ENCODE assay signal across 29 cellular contexts in the genomic region with DNA sequence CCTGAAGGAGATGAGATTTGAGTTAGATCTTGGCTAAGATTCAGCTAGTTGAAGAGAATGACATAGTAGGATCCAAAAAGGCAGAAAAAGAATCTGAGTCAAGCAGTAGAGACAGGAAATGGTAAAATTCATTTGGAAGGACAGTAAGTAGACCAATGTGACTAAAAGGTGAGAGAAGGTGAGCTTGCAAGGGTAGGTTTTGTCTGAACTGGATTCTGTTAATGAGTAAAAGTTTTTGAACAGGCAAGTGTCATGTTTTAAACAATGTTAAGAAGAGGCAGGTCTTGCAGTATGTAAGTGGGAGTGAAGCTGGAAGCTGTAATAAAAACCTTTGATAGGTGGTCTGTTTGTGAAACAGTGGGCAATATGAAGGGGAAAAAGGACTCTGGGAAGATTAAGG. TPM values are rescaled to one million over a fixed set of nuclear protein-coding genes. Genes with fewer than 3 reads are reported as not detected.
"Had no signal": no experiment of that assay in that cellular context is flagged by ENCODE, and none has a peak within 500 bp of the region (broad histone marks: within the 10 kb centered on the region; RNA-seq: fewer than 3 reads in every experiment).

No MANE protein-coding gene starts in this region.

- ATAC-seq: activated CD8-positive, alpha-beta T cell treated with anti-CD3 and anti-CD28 coated beads for 36 hours; activated T-cell treated with anti-CD3 and anti-CD28 coated beads, Interleukin-2, amount 50 U/mL, for 72 hours; Panc1 had no signal

- H3K27me3 Mint-ChIP-seq: activated CD4-positive, alpha-beta T cell treated with anti-CD3 and anti-CD28 coated beads, Interleukin-2, amount 10 ng/mL, durations not matched to agents 24 days and 14 days; activated CD8-positive, alpha-beta T cell treated with anti-CD3 and anti-CD28 coated beads for 36 hours; activated naive CD4-positive, alpha-beta T cell treated with anti-CD3 and anti-CD28 coated beads, Interleukin-2, amount 50 U/mL, for 24 hours; activated naive CD8-positive, alpha-beta T cell treated with anti-CD3 and anti-CD28 coated beads, Interleukin-2, amount 10 ng/mL, durations not matched to agents 7 days and 5 days; central memory CD8-positive, alpha-beta T cell had no signal

- H3K4me3 ChIP-seq: ascending aorta, cardiac muscle cell had no signal

- H3K27ac Mint-ChIP-seq: activated CD4-positive, alpha-beta T cell treated with anti-CD3 and anti-CD28 coated beads, Interleukin-2, amount 10 ng/mL, durations not matched to agents 24 days and 14 days; activated CD8-positive, alpha-beta T cell treated with anti-CD3 and anti-CD28 coated beads for 36 hours; activated naive CD4-positive, alpha-beta T cell treated with anti-CD3 and anti-CD28 coated beads, Interleukin-2, amount 50 U/mL, for 24 hours; activated naive CD8-positive, alpha-beta T cell treated with anti-CD3 and anti-CD28 coated beads, Interleukin-2, amount 10 ng/mL, durations not matched to agents 7 days and 5 days; activated T-cell treated with anti-CD3 and anti-CD28 coated beads, Interleukin-2, amount 50 U/mL, for 72 hours; activated T-helper 2 cell treated with anti-CD3 and anti-CD28 coated beads, Interferon-gamma antibody, Interleukin-2, Interleukin-4, amounts not matched to agents 10 μg/mL and 5 μg/mL and 100 μg/mL, durations not matched to agents 14 hours and 24 hours and 36 hours had no signal

- H3K9me3 Mint-ChIP-seq: activated CD4-positive, alpha-beta T cell treated with anti-CD3 and anti-CD28 coated beads, Interleukin-2, amount 10 ng/mL, durations not matched to agents 24 days and 14 days; activated CD8-positive, alpha-beta T cell treated with anti-CD3 and anti-CD28 coated beads for 36 hours; activated naive CD4-positive, alpha-beta T cell treated with anti-CD3 and anti-CD28 coated beads, Interleukin-2, amount 50 U/mL, for 24 hours; activated T-helper 2 cell treated with anti-CD3 and anti-CD28 coated beads, Interferon-gamma antibody, Interleukin-2, Interleukin-4, amounts not matched to agents 10 μg/mL and 5 μg/mL and 100 μg/mL, durations not matched to agents 14 hours and 24 hours and 36 hours had no signal

- H3K4me1 ChIP-seq: ascending aorta had no signal

- H3K4me1 Mint-ChIP-seq: activated CD4-positive, alpha-beta T cell treated with anti-CD3 and anti-CD28 coated beads, Interleukin-2, amount 10 ng/mL, durations not matched to agents 24 days and 14 days; activated naive CD4-positive, alpha-beta T cell treated with anti-CD3 and anti-CD28 coated beads, Interleukin-2, amount 50 U/mL, for 24 hours; activated naive CD8-positive, alpha-beta T cell treated with anti-CD3 and anti-CD28 coated beads, Interleukin-2, amount 10 ng/mL, durations not matched to agents 7 days and 5 days; central memory CD8-positive, alpha-beta T cell had no signal

- H3K36me3 ChIP-seq: ascending aorta, cardiac muscle cell, WERI-Rb-1 had no signal

- H3K36me3 Mint-ChIP-seq: activated naive CD4-positive, alpha-beta T cell treated with anti-CD3 and anti-CD28 coated beads, Interleukin-2, amount 50 U/mL, for 24 hours; activated naive CD8-positive, alpha-beta T cell treated with anti-CD3 and anti-CD28 coated beads, Interleukin-2, amount 10 ng/mL, durations not matched to agents 7 days and 5 days had no signal

- H3K4me3 Mint-ChIP-seq: activated CD4-positive, alpha-beta T cell treated with anti-CD3 and anti-CD28 coated beads, Interleukin-2, amount 10 ng/mL, durations not matched to agents 24 days and 14 days; activated CD8-positive, alpha-beta T cell treated with anti-CD3 and anti-CD28 coated beads for 36 hours; activated naive CD4-positive, alpha-beta T cell treated with anti-CD3 and anti-CD28 coated beads, Interleukin-2, amount 50 U/mL, for 24 hours; activated naive CD8-positive, alpha-beta T cell treated with anti-CD3 and anti-CD28 coated beads, Interleukin-2, amount 10 ng/mL, durations not matched to agents 7 days and 5 days; activated T-cell treated with anti-CD3 and anti-CD28 coated beads, Interleukin-2, amount 50 U/mL, for 72 hours; central memory CD8-positive, alpha-beta T cell had no signal

- DNase-seq: activated CD4-positive, alpha-beta T cell treated with anti-CD3 and anti-CD28 coated beads, Interleukin-2, amount 10 ng/mL, durations not matched to agents 24 days and 14 days; activated CD4-positive, alpha-beta T cell treated with anti-CD3 and anti-CD28 coated beads, Interleukin-2, amount 50 U/mL, for 4 hours; activated CD8-positive, alpha-beta T cell treated with anti-CD3 and anti-CD28 coated beads for 36 hours; activated gamma-delta T cell; activated naive CD4-positive, alpha-beta T cell treated with Interleukin-2 at 50 U/mL for 16 hours; activated naive CD8-positive, alpha-beta T cell treated with anti-CD3 and anti-CD28 coated beads, Interleukin-2, amount 10 ng/mL, durations not matched to agents 7 days and 5 days; activated T-cell treated with anti-CD3 and anti-CD28 coated beads, Interleukin-2, amount 50 U/mL, for 1 hour; activated T-cell treated with anti-CD3 and anti-CD28 coated beads, Interleukin-2, amount 50 U/mL, for 72 hours; amygdala; NCI-H1105; NCI-H1417 treated with DMSO at 0.1 percent for 48 hours; NCI-H187 treated with DMSO at 0.1 percent for 48 hours; NCI-H2081 treated with DMSO at 0.1 percent for 48 hours; NCI-H226; NCI-H446 treated with DMSO at 0.1 percent for 48 hours; NCI-H524; RPMI8226; SIG-M5; T1000; WERI-Rb-1 had no signal

- H3K27ac ChIP-seq: ascending aorta, cardiac muscle cell, WERI-Rb-1 had no signal

- H3K27me3 ChIP-seq: ascending aorta, cardiac muscle cell had no signal

- H3K9me3 ChIP-seq: ascending aorta had no signal

RNA-seq across cellular contexts. Expression of a gene that starts 58.6 kb away (rescaled TPM):
- total RNA-seq: activated CD4-positive, alpha-beta T cell treated with anti-CD3 and anti-CD28 coated beads, Interleukin-2, amount 10 ng/mL, durations not matched to agents 24 days and 14 days; activated CD8-positive, alpha-beta memory T cell treated with anti-CD3 and anti-CD28 coated beads for 36 hours; activated CD8-positive, alpha-beta T cell treated with anti-CD3 and anti-CD28 coated beads for 36 hours; activated naive CD8-positive, alpha-beta T cell treated with anti-CD3 and anti-CD28 coated beads, Interleukin-2, amount 10 ng/mL, durations not matched to agents 7 days and 5 days; activated T-cell treated with anti-CD3 and anti-CD28 coated beads, Interleukin-2, amount 50 U/mL, for 72 hours; activated T-helper 2 cell treated with anti-CD3 and anti-CD28 coated beads, Interferon-gamma antibody, Interleukin-2, Interleukin-4, amounts not matched to agents 10 μg/mL and 5 μg/mL and 100 μg/mL, durations not matched to agents 14 hours and 24 hours and 36 hours; SK-MEL-5; T-helper 2 cell treated with Interferon-gamma antibody and Interleukin-4, amounts not matched to agents 100 ng/mL and 5 ng/mL, for 36 hours had no signal
